In the genomic region with DNA sequence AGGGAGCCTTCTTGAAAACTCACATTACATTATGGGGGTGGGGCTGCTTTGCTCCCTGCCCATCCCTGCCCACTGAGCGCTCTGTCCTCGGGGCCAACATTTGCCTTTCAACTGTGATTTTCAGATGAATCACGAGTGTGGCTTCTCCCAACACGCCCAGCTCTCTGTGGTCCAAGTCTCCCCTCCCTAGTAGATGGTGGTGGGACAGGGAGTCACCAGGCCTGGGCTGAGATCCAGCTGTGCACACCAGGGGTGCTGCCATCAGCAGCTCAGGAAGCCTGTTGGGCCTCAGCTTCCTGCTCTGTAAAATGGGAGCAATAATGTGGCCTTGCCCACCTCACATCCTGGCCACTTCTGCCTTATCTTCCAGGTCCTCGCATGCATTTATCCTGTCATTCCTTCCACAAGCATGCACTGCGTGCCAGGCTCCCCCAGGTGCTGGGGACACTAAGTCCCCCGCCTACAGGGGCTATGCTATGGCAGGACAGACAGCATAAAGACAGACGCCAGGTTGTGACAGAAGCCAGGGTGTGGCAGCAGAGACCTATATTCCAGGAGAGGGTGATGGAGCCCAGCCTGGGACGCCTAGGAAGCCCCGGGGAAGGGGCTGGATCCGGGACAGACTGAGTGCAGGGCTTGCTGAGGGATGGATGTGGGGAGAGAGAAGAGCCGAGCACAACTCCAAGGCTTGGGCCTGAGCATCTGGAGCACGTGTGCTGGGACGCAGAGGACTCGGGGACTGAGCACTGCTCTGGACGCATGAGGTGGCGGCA, we compare ENCODE assay signal across 1 cellular context.
A peak's percentile ranks its signal among the peaks of the same experiment; 100 is the strongest.
TF ChIP-seq lines count a peak whose summit lies in the region.

No MANE protein-coding gene starts in this region.

TF ChIP-seq in H1, 55 proteins besides CTCF, POLR2A, EP300 and RAD21 (continued from another document):
- TF ChIP-seq SP4 (IDR thresholded peaks at IDR 0.05; ENCODE audit: low read length) (no peak), JUN (IDR thresholded peaks at IDR 0.05; ENCODE audit: low read depth, low read length) (no peak), KDM1A (IDR thresholded peaks at IDR 0.05; ENCODE audit: borderline replicate concordance, low read length) (peak; percentile 80; the same call in 1 of the 2 replicates)
